In the genomic region with DNA sequence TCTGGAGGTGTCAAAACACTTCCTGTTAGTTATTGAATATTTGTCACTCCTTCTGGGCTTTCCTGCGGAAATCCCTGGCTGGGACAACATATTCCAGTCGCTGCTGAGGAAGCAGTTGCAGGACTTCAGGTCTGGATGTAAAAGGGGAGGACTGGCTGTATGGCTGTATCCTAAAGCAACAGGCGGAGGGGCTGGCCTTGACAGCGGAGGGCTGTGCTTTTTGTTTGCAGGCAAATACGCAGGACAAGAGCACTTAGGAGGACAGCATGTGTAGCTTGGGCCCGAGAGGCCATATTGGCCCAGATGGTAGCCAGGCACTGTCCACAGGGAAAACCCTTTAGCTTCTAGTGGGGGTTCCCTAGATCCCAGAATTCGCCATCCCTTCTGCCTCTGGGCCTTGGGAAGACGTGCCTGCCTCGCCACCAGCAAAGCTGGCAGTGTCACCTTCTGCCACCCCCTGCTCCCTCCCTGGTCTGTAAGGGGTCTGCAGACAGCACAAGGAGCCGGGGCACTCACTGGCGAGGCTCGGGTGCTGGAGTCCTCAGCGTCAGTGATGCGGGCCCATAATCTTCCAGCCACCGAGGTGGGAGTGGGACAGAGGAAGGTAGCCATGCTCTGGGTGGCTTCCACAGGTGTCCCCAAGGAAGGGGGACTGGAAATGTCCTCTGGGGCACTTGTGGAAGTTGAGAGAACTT, we compare ENCODE assay signal across 23 cellular contexts. TPM values are rescaled to one million over a fixed set of nuclear protein-coding genes. Genes with fewer than 3 reads are reported as not detected.
DNase-seq lines count a peak whose midpoint lies in the region; ATAC-seq and TF ChIP-seq lines count a peak whose summit lies in the region.
"Had no signal": no experiment of that assay in that cellular context is flagged by ENCODE, and none has a peak within 500 bp of the region (broad histone marks: within the 10 kb centered on the region; RNA-seq: fewer than 3 reads in every experiment).

No MANE protein-coding gene starts in this region.

- H3K9me3 ChIP-seq in heart right ventricle (no peaks in the 10 kb centered on the region), aorta (ENCODE audit: control insufficient read depth, low read length) (no peaks in the 10 kb centered on the region)
- H3K9me3 ChIP-seq: BLaER1, Caco-2 had no signal

- H3K9me3 Mint-ChIP-seq in endothelial cell (ENCODE audit: unreplicated experiment) = no peaks in the 10 kb centered on the region
- H3K9me3 Mint-ChIP-seq: CD4-positive, alpha-beta T cell had no signal

- H3K27ac Mint-ChIP-seq in endothelial cell (ENCODE audit: unreplicated experiment) = peak overlapping the region; percentile 13
- H3K27ac Mint-ChIP-seq: CD4-positive, alpha-beta T cell had no signal

- 87 to 88% methylated on average over 15 of the region's 15 CpGs for WGBS in heart right ventricle, 2 donors
- 89 to 93% methylated on average over 15 of the region's 15 CpGs for WGBS in aorta, 2 donors

- H3K4me1 ChIP-seq in heart right ventricle (peaks cover 0 to 10% (median 0%) of the 10 kb centered on the region in 9 donors), aorta (ENCODE audit: control insufficient read depth in 1 of 2, insufficient read depth in 2 of 2, low read length in 2 of 2) (no peaks in the 10 kb centered on the region)
- H3K4me1 ChIP-seq: Caco-2 had no signal

- no peak overlapping the region for H3K4me3 Mint-ChIP-seq in endothelial cell (ENCODE audit: unreplicated experiment)
- H3K4me3 Mint-ChIP-seq: CD4-positive, alpha-beta T cell had no signal

- no peak overlapping the region for H3K27ac ChIP-seq in heart right ventricle
- no peak overlapping the region for H3K27ac ChIP-seq in aorta (ENCODE audit: low read depth in 1 of 2, low read length in 2 of 2)
- H3K27ac ChIP-seq: BLaER1 had no signal

- H3K4me3 ChIP-seq in heart right ventricle = no peak overlapping the region
- H3K4me3 ChIP-seq in aorta (ENCODE audit: low read length in 2 of 2) = no peak overlapping the region
- H3K4me3 ChIP-seq: BLaER1, GM12878 had no signal

- intact Hi-C loops in cardiac septum (cut with DNase I) (no loop called here), heart right ventricle (cut with DNase I) (loop anchor here in 3 of 10 donors (5.0 to 10.0 kb wide), 4 partner anchors 405 to 603 kb away; partner anchors contain the start of gene PRSS56 (in 1 of the 3)), aorta (cut with DNase I) (loop anchor here in 1 of 2 donors (5.0 to 10.0 kb wide), 2 partner anchors 405 to 523 kb away; no protein-coding TSS in a partner anchor)

- H3K27me3 ChIP-seq in heart right ventricle (peaks cover 0 to 43% (median 35%) of the 10 kb centered on the region in 7 donors), aorta (ENCODE audit: control insufficient read depth in 1 of 2, insufficient read depth in 2 of 2, low read length in 1 of 2) (peaks cover 0 to 2% of the 10 kb centered on the region in 2 donors)

- TF ChIP-seq CTCF in heart right ventricle (IDR thresholded peaks at IDR 0.05) (no peak), endothelial cell (IDR thresholded peaks at IDR 0.05; ENCODE audit: unreplicated experiment) (no peak)

- H3K4me1 Mint-ChIP-seq in endothelial cell (ENCODE audit: unreplicated experiment) = peaks cover 25% of the 10 kb centered on the region

- H3K36me3 ChIP-seq in heart right ventricle = no peaks in the 10 kb centered on the region
- H3K36me3 ChIP-seq in aorta (ENCODE audit: control insufficient read depth in 1 of 2, insufficient read depth in 2 of 2, low read length in 1 of 2) = no peaks in the 10 kb centered on the region

- DNase-seq in cardiac septum (ENCODE audit: low spot score) (peak; percentile 72), heart right ventricle (no peak), endothelial cell (ENCODE audit: low spot score) (no peak), mesenteric fat pad (ENCODE audit: low spot score) (peak; percentile 76), aorta (peak; percentile 33 to 61), anterior cingulate cortex (lab: John Stamatoyannopoulos, UW) (no peak), erythroblast (lab: John Stamatoyannopoulos, UW) (no peak)
- DNase-seq: Caco-2; CD4-positive, alpha-beta T cell; DMS 273 treated with DMSO at 0.1 percent for 48 hours; DMS79 treated with DMSO at 0.1 percent for 48 hours; Kasumi-1; NCI-H1694 treated with DMSO at 0.1 percent for 48 hours; NCI-H2081 treated with DMSO at 0.1 percent for 48 hours; NCI-H2171 treated with DMSO at 0.1 percent for 48 hours; NCI-H526; OCI-M1; SHP77 had no signal

- H3K27me3 Mint-ChIP-seq in endothelial cell (ENCODE audit: unreplicated experiment) = peaks cover 5% of the 10 kb centered on the region

- H3K36me3 Mint-ChIP-seq in endothelial cell (ENCODE audit: low read depth, unreplicated experiment) = peaks cover 8% of the 10 kb centered on the region

- ATAC-seq in heart right ventricle = no peak
- ATAC-seq in aorta (ENCODE audit: low FRiP score) = no peak
- ATAC-seq: GM12878 had no signal

- TF ChIP-seq POLR2A in erythroblast (IDR thresholded peaks at IDR 0.05; ENCODE audit: low read length) = no peak

RNA-seq across cellular contexts. Expression of gene NPPC, which starts 6.7 kb away (rescaled TPM):
- total RNA-seq in cardiac septum (0.30 TPM), heart right ventricle (1 to 10 TPM in 7 of 10 donors, under 1 TPM in 3; 0.28 to 8.7 (median 1.9) TPM), endothelial cell (ENCODE audit: unreplicated experiment) (11.4 TPM), mesenteric fat pad (2.5 TPM), aorta (under 1 TPM in 1 of 2 donors, not detected in 1; 0.49 TPM)
- polyA plus RNA-seq in heart right ventricle (1 to 10 TPM; 4.3 to 5.9 TPM), aorta (under 1 TPM; 0.36 to 0.88 TPM)
- total RNA-seq: A673, Caco-2, GM12878, H4, MCF 10A had no signal

RNA-seq across cellular contexts. Expression of gene DIS3L2, which starts 42.0 kb away (rescaled TPM):
- total RNA-seq in cardiac septum (18.6 TPM), heart right ventricle (10 to 100 TPM; 15.2 to 24.5 (median 18.5) TPM), endothelial cell (ENCODE audit: unreplicated experiment) (42.1 TPM), mesenteric fat pad (33.5 TPM), aorta (10 to 100 TPM; 28.4 to 40.0 TPM)
- polyA plus RNA-seq in heart right ventricle (10 to 100 TPM in 1 of 2 donors, 1 to 10 TPM in 1; 9.5 to 22.5 TPM), aorta (10 to 100 TPM; 10.6 to 15.1 TPM)

Comparison
In these comparisons a context has a peak if more than half of its experiments do, and no peak if none do; other contexts are left out.
1. DNase-seq: peak in cardiac septum (single experiment), mesenteric fat pad (single experiment) and aorta (2 of 2); none in heart right ventricle (0 of 2), endothelial cell (single experiment), anterior cingulate cortex (0 of 58) and erythroblast (0 of 2).